In the genomic region with DNA sequence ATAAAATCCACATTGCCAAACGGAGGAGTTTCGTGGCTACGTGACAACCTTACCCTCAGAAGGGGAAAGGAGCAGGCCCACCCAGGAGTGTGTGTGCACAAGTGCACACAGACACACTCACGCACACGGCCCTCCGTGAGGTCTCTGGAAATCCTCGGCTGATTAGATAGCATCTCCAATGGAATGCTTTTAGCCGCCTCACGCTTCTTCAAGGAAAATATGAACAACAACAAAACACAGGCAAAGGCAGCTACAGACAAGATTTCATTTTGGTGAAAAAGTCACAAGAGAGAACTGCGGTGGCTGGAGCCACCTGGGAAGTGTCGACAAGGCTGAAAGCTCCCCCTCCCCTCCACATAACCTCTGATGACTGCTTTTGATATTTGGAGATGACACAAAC, we compare ENCODE assay signal across 5 cellular contexts.
"Had no signal": no experiment of that assay in that cellular context is flagged by ENCODE, and none has a peak within 500 bp of the region (broad histone marks: within the 10 kb centered on the region; RNA-seq: fewer than 3 reads in every experiment).

No MANE protein-coding gene starts in this region.

- H3K4me3 ChIP-seq: GM23338 had no signal

- ATAC-seq: GM23338, HepG2 had no signal

- DNase-seq: H9, HCEC 1CT had no signal

- H3K27ac ChIP-seq: HL-60 had no signal

- H3K4me2 ChIP-seq: GM23338 had no signal
